ENCODE assay signal across 8 cellular contexts in genomic region chr7:149742075-149742701, GRCh38. TPM values are rescaled to one million over a fixed set of nuclear protein-coding genes. Genes with fewer than 3 reads are reported as not detected.
A peak's percentile ranks its signal among the peaks of the same experiment; 100 is the strongest.
DNase-seq lines count a peak whose midpoint lies in the region; ATAC-seq, FAIRE-seq and TF ChIP-seq lines count a peak whose summit lies in the region.

No MANE protein-coding gene starts in this region.

- H3K4me3 Mint-ChIP-seq in T-cell: peak overlapping the region; percentile 67 to 84 (median 70)

- intact Hi-C loops in right cardiac atrium (cut with DNase I) (loop anchor here (2.0 to 10.0 kb wide), 3 partner anchors 67 to 80 kb away; no protein-coding TSS in a partner anchor), uterus (cut with DNase I; ENCODE audit: low total_unique reads) (no loop called here)

- H3K36me3 ChIP-seq in uterus: no peaks in the 10 kb centered on the region

- peaks cover 10% of the 10 kb centered on the region in 3 donors for H3K4me1 Mint-ChIP-seq in T-cell

- peak; percentile 71 for DNase-seq in DMS114 treated with DMSO at 0.1 percent for 48 hours (lab: John Stamatoyannopoulos, UW; ENCODE audit: unreplicated experiment)
- peak; percentile 79 for DNase-seq in H54 (ENCODE audit: insufficient read length, low spot score)
- peak; percentile 67 for DNase-seq in NB4 (ENCODE audit: low read depth)
- DNase-seq in T-cell: peak in 29 of 34 experiments; percentile 9 to 62 (median 35)
- peak in 54 of 56 donors; percentile 15 to 81 (median 55) for DNase-seq in amygdala (lab: John Stamatoyannopoulos, UW)
- DNase-seq in right cardiac atrium: peak; percentile 59 to 84 (median 84)
- peak; percentile 64 for DNase-seq in putamen (ENCODE audit: low spot score)
- peak; percentile 52 to 65 for DNase-seq in uterus

- H3K4me1 ChIP-seq in right cardiac atrium (ENCODE audit: control insufficient read depth, insufficient read depth, low read length) (no peaks in the 10 kb centered on the region), uterus (no peaks in the 10 kb centered on the region)

- H3K9me3 ChIP-seq in right cardiac atrium (ENCODE audit: control insufficient read depth, low read length) (no peaks in the 10 kb centered on the region), uterus (no peaks in the 10 kb centered on the region)

- no peaks in the 10 kb centered on the region for H3K27me3 ChIP-seq in right cardiac atrium (ENCODE audit: control insufficient read depth, insufficient read depth)
- H3K27me3 ChIP-seq in uterus: no peaks in the 10 kb centered on the region

- POLR2A ChIA-PET in T-cell (lab: Charles Lee): no interaction called here

- no peaks in the 10 kb centered on the region for H3K36me3 Mint-ChIP-seq in T-cell

- no peak overlapping the region for H3K27ac ChIP-seq in right cardiac atrium (ENCODE audit: low read length)
- no peak overlapping the region for H3K27ac ChIP-seq in uterus

- WGBS in right cardiac atrium: under 1% methylated on average over 17 of the region's 17 CpGs

- H3K4me3 ChIP-seq in NB4 (ENCODE audit: low read depth, low read length) (no peak overlapping the region), right cardiac atrium (ENCODE audit: low read length) (peak overlapping the region; percentile 38), uterus (no peak overlapping the region)

- CTCF ChIA-PET in T-cell (lab: Charles Lee): interaction anchor here (0.6 to 1.3 kb wide), 6 partner anchors 31 to 191 kb away, joined by 3 to 19 read pairs (median 4); partner anchors contain the start of gene ZNF467 (in 1 of the 2)

- no peaks in the 10 kb centered on the region for H3K9me3 Mint-ChIP-seq in T-cell

- ATAC-seq in T-cell (replicated peaks in 1 of 4): peak; percentile 65 to 85 (median 76)
- peak; percentile 77 to 81 for ATAC-seq in right cardiac atrium

- H3K27me3 Mint-ChIP-seq in T-cell: peaks cover 36 to 47% of the 10 kb centered on the region in 2 donors

- H3K27ac Mint-ChIP-seq in T-cell: no peak overlapping the region

- no peak for FAIRE-seq in H54 (lab: Jason Lieb, UNC)

- TF ChIP-seq POLR2A in H54 (IDR thresholded peaks at IDR 0.05; ENCODE audit: low read depth, low read length): no peak
- TF ChIP-seq POLR2A in NB4 (IDR thresholded peaks at IDR 0.05; ENCODE audit: extremely low read depth, insufficient read length): no peak
- no peak for TF ChIP-seq POLR2A in uterus (IDR thresholded peaks at IDR 0.05)

- TF ChIP-seq CTCF in NB4 (IDR thresholded peaks at IDR 0.05; ENCODE audit: low read depth, low read length) (peak; percentile 99), uterus (IDR thresholded peaks at IDR 0.05) (peak; percentile 75 to 91 (median 80))

RNA-seq across cellular contexts. Expression of gene ZNF467, which starts 31.2 kb away (rescaled TPM):
- total RNA-seq in T-cell (1 to 10 TPM; 3.0 to 5.3 (median 4.5) TPM), right cardiac atrium (10 to 100 TPM; 10.4 to 15.6 (median 11.6) TPM), uterus (10 to 100 TPM in 3 of 4 donors, 1 to 10 TPM in 1; 5.2 to 23.6 (median 14.3) TPM)
- polyA plus RNA-seq in right cardiac atrium: 6.6 TPM
